Comparison of ENCODE assay signal across 1 cellular context in the genomic region with DNA sequence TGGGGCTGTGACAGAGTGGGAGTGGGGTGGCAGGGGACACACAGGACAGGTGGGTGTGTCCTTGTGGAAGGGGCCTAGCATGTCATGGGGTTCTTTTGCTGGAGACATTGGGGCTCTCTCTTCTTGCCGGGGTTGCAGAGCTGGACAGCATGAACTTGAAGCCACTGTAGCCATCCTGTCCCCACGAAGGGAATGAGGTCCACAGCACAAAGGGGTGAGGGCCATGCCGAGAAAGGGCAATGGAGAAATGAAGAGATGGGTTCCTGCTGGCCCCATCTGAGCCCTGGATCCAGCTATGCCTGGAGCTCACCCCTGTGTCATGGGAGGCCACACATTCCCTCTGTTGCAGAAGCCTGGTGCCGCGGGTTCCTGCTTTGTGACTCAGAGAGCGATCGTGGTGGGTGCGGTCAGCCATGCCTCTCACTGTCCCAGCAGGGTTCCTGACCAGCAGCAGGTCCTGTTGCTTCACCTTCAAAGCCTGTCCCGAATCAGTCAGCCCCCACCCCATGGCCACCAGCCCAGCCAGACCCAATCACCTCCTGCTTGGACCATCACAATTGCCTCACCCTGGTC.
TF ChIP-seq lines count a peak whose summit lies in the region.

No MANE protein-coding gene starts in this region.

TF ChIP-seq in K562, 482 proteins besides CTCF, POLR2A, EP300 and RAD21 (continued from another document and continues in another):
- TF ChIP-seq, protein P1, sequence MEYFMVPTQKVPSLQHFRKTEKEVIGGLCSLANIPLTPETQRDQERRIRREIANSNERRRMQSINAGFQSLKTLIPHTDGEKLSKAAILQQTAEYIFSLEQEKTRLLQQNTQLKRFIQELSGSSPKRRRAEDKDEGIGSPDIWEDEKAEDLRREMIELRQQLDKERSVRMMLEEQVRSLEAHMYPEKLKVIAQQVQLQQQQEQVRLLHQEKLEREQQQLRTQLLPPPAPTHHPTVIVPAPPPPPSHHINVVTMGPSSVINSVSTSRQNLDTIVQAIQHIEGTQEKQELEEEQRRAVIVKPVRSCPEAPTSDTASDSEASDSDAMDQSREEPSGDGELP (CRISPR knock-in tag; IDR thresholded peaks at IDR 0.05; ENCODE audit: borderline replicate concordance), result peak; percentile 80
- TF ChIP-seq CREBBP (IDR thresholded peaks at IDR 0.05; ENCODE audit: low read depth, low read length), result no peak
- no peak for TF ChIP-seq NBN (IDR thresholded peaks at IDR 0.05; ENCODE audit: low read depth)
- TF ChIP-seq TSC22D4 (tag; IDR thresholded peaks at IDR 0.05), result no peak
- TF ChIP-seq, protein P2, sequence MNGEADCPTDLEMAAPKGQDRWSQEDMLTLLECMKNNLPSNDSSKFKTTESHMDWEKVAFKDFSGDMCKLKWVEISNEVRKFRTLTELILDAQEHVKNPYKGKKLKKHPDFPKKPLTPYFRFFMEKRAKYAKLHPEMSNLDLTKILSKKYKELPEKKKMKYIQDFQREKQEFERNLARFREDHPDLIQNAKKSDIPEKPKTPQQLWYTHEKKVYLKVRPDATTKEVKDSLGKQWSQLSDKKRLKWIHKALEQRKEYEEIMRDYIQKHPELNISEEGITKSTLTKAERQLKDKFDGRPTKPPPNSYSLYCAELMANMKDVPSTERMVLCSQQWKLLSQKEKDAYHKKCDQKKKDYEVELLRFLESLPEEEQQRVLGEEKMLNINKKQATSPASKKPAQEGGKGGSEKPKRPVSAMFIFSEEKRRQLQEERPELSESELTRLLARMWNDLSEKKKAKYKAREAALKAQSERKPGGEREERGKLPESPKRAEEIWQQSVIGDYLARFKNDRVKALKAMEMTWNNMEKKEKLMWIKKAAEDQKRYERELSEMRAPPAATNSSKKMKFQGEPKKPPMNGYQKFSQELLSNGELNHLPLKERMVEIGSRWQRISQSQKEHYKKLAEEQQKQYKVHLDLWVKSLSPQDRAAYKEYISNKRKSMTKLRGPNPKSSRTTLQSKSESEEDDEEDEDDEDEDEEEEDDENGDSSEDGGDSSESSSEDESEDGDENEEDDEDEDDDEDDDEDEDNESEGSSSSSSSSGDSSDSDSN (IDR thresholded peaks at IDR 0.05; ENCODE audit: borderline replicate concordance in 1 of 2, low read depth in 2 of 2, low read length in 2 of 2), result peak; percentile 31 to 42; a peak in 1 of 4 replicates
- TF ChIP-seq SAP30 (IDR thresholded peaks at IDR 0.05; ENCODE audit: borderline replicate concordance, insufficient read depth, low read depth, low read length, poor library complexity, severe bottlenecking), result no peak
- no peak for TF ChIP-seq CCAR2 (IDR thresholded peaks at IDR 0.05; ENCODE audit: low read depth, low read length)
- TF ChIP-seq ZFX (CRISPR knock-in tag; IDR thresholded peaks at IDR 0.05), result peak; percentile 20; the same call in 1 of the 2 replicates
- TF ChIP-seq TCF7L2 (IDR thresholded peaks at IDR 0.05; ENCODE audit: low read depth, low read length), result no peak
- TF ChIP-seq, protein P3, sequence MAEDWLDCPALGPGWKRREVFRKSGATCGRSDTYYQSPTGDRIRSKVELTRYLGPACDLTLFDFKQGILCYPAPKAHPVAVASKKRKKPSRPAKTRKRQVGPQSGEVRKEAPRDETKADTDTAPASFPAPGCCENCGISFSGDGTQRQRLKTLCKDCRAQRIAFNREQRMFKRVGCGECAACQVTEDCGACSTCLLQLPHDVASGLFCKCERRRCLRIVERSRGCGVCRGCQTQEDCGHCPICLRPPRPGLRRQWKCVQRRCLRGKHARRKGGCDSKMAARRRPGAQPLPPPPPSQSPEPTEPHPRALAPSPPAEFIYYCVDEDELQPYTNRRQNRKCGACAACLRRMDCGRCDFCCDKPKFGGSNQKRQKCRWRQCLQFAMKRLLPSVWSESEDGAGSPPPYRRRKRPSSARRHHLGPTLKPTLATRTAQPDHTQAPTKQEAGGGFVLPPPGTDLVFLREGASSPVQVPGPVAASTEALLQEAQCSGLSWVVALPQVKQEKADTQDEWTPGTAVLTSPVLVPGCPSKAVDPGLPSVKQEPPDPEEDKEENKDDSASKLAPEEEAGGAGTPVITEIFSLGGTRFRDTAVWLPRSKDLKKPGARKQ (CRISPR knock-in tag; IDR thresholded peaks at IDR 0.05), result no peak
- peak; percentile 11; the same call in 1 of the 2 replicates for TF ChIP-seq EP400 (IDR thresholded peaks at IDR 0.05)
- TF ChIP-seq, protein P4, sequence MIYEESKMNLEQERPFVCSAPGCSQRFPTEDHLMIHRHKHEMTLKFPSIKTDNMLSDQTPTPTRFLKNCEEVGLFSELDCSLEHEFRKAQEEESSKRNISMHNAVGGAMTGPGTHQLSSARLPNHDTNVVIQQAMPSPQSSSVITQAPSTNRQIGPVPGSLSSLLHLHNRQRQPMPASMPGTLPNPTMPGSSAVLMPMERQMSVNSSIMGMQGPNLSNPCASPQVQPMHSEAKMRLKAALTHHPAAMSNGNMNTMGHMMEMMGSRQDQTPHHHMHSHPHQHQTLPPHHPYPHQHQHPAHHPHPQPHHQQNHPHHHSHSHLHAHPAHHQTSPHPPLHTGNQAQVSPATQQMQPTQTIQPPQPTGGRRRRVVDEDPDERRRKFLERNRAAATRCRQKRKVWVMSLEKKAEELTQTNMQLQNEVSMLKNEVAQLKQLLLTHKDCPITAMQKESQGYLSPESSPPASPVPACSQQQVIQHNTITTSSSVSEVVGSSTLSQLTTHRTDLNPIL (CRISPR knock-in tag; IDR thresholded peaks at IDR 0.05), result no peak
- TF ChIP-seq BRD9 (IDR thresholded peaks at IDR 0.05; ENCODE audit: low read depth, partially characterized antibody), result no peak
- no peak for TF ChIP-seq MCM7 (IDR thresholded peaks at IDR 0.05)
- no peak for TF ChIP-seq MTA1 (IDR thresholded peaks at IDR 0.05; ENCODE audit: borderline replicate concordance)
- TF ChIP-seq CBX5 (IDR thresholded peaks at IDR 0.05; ENCODE audit: borderline replicate concordance, low read depth), result no peak
- TF ChIP-seq, protein P5, sequence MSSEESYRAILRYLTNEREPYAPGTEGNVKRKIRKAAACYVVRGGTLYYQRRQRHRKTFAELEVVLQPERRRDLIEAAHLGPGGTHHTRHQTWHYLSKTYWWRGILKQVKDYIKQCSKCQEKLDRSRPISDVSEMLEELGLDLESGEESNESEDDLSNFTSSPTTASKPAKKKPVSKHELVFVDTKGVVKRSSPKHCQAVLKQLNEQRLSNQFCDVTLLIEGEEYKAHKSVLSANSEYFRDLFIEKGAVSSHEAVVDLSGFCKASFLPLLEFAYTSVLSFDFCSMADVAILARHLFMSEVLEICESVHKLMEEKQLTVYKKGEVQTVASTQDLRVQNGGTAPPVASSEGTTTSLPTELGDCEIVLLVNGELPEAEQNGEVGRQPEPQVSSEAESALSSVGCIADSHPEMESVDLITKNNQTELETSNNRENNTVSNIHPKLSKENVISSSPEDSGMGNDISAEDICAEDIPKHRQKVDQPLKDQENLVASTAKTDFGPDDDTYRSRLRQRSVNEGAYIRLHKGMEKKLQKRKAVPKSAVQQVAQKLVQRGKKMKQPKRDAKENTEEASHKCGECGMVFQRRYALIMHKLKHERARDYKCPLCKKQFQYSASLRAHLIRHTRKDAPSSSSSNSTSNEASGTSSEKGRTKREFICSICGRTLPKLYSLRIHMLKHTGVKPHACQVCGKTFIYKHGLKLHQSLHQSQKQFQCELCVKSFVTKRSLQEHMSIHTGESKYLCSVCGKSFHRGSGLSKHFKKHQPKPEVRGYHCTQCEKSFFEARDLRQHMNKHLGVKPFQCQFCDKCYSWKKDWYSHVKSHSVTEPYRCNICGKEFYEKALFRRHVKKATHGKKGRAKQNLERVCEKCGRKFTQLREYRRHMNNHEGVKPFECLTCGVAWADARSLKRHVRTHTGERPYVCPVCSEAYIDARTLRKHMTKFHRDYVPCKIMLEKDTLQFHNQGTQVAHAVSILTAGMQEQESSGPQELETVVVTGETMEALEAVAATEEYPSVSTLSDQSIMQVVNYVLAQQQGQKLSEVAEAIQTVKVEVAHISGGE (CRISPR knock-in tag; IDR thresholded peaks at IDR 0.05), result peak in 1 of 3 experiments; percentile 5; a peak in 1 of 6 replicates
- TF ChIP-seq, protein P6, sequence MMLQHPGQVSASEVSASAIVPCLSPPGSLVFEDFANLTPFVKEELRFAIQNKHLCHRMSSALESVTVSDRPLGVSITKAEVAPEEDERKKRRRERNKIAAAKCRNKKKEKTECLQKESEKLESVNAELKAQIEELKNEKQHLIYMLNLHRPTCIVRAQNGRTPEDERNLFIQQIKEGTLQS (IDR thresholded peaks at IDR 0.05), result peak; percentile 72
- TF ChIP-seq, protein P6 (CRISPR knock-in tag; conservative IDR thresholded peaks at IDR 0.05), result no peak
- TF ChIP-seq HEY1 (CRISPR knock-in tag; IDR thresholded peaks at IDR 0.05; ENCODE audit: borderline replicate concordance), result no peak
- TF ChIP-seq RBFOX2 (IDR thresholded peaks at IDR 0.05; ENCODE audit: low read depth, low read length), result no peak
- TF ChIP-seq SMARCA4 (IDR thresholded peaks at IDR 0.05), result 0 out of 2 replicates have a peak, but pooled peaks have one; percentile 6
- TF ChIP-seq CEBPB (tag; IDR thresholded peaks at IDR 0.05), result peak; percentile 94
- no peak for TF ChIP-seq TAL1 (IDR thresholded peaks at IDR 0.05)
- TF ChIP-seq CCNT2 (IDR thresholded peaks at IDR 0.05; ENCODE audit: borderline replicate concordance, extremely low read depth, insufficient read length, low read depth, low read length), result peak; percentile 71
- TF ChIP-seq, protein P7, sequence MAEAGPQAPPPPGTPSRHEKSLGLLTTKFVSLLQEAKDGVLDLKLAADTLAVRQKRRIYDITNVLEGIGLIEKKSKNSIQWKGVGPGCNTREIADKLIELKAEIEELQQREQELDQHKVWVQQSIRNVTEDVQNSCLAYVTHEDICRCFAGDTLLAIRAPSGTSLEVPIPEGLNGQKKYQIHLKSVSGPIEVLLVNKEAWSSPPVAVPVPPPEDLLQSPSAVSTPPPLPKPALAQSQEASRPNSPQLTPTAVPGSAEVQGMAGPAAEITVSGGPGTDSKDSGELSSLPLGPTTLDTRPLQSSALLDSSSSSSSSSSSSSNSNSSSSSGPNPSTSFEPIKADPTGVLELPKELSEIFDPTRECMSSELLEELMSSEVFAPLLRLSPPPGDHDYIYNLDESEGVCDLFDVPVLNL (CRISPR knock-in tag; IDR thresholded peaks at IDR 0.05; ENCODE audit: low read depth), result no peak
- no peak for TF ChIP-seq HLTF (IDR thresholded peaks at IDR 0.05)
- no peak for TF ChIP-seq ZBTB17 (CRISPR knock-in tag; IDR thresholded peaks at IDR 0.05)
- no peak for TF ChIP-seq ETV5 (CRISPR knock-in tag; IDR thresholded peaks at IDR 0.05; ENCODE audit: low read depth)
- no peak for TF ChIP-seq STAT5A (IDR thresholded peaks at IDR 0.05; ENCODE audit: borderline replicate concordance, low read length)
- no peak for TF ChIP-seq STAT5B (CRISPR knock-in tag; IDR thresholded peaks at IDR 0.05)
- no peak for TF ChIP-seq MTA3 (IDR thresholded peaks at IDR 0.05; ENCODE audit: borderline replicate concordance)
- no peak for TF ChIP-seq SNIP1 (IDR thresholded peaks at IDR 0.05; ENCODE audit: low read depth)
- TF ChIP-seq CBFA2T2 (conservative IDR thresholded peaks at IDR 0.05), result no peak
- TF ChIP-seq, protein P8, sequence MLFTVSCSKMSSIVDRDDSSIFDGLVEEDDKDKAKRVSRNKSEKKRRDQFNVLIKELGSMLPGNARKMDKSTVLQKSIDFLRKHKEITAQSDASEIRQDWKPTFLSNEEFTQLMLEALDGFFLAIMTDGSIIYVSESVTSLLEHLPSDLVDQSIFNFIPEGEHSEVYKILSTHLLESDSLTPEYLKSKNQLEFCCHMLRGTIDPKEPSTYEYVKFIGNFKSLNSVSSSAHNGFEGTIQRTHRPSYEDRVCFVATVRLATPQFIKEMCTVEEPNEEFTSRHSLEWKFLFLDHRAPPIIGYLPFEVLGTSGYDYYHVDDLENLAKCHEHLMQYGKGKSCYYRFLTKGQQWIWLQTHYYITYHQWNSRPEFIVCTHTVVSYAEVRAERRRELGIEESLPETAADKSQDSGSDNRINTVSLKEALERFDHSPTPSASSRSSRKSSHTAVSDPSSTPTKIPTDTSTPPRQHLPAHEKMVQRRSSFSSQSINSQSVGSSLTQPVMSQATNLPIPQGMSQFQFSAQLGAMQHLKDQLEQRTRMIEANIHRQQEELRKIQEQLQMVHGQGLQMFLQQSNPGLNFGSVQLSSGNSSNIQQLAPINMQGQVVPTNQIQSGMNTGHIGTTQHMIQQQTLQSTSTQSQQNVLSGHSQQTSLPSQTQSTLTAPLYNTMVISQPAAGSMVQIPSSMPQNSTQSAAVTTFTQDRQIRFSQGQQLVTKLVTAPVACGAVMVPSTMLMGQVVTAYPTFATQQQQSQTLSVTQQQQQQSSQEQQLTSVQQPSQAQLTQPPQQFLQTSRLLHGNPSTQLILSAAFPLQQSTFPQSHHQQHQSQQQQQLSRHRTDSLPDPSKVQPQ (CRISPR knock-in tag; IDR thresholded peaks at IDR 0.05; ENCODE audit: borderline replicate concordance), result no peak
- no peak for TF ChIP-seq ZNF175 (CRISPR knock-in tag; IDR thresholded peaks at IDR 0.05; ENCODE audit: low read depth)
- TF ChIP-seq, protein P9, sequence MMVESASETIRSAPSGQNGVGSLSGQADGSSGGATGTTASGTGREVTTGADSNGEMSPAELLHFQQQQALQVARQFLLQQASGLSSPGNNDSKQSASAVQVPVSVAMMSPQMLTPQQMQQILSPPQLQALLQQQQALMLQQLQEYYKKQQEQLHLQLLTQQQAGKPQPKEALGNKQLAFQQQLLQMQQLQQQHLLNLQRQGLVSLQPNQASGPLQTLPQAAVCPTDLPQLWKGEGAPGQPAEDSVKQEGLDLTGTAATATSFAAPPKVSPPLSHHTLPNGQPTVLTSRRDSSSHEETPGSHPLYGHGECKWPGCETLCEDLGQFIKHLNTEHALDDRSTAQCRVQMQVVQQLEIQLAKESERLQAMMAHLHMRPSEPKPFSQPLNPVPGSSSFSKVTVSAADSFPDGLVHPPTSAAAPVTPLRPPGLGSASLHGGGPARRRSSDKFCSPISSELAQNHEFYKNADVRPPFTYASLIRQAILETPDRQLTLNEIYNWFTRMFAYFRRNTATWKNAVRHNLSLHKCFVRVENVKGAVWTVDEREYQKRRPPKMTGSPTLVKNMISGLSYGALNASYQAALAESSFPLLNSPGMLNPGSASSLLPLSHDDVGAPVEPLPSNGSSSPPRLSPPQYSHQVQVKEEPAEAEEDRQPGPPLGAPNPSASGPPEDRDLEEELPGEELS (CRISPR knock-in tag; IDR thresholded peaks at IDR 0.05; ENCODE audit: borderline replicate concordance), result no peak
- no peak for TF ChIP-seq XRCC4 (IDR thresholded peaks at IDR 0.05; ENCODE audit: extremely low read depth, insufficient read depth, insufficient read length)
- TF ChIP-seq MBD2 (IDR thresholded peaks at IDR 0.05; ENCODE audit: borderline replicate concordance, low read depth), result no peak
- 0 out of 2 replicates have a peak, but pooled peaks have one; percentile 16 for TF ChIP-seq ZC3H4 (CRISPR knock-in tag; IDR thresholded peaks at IDR 0.05; ENCODE audit: borderline replicate concordance)
- TF ChIP-seq, protein P10, sequence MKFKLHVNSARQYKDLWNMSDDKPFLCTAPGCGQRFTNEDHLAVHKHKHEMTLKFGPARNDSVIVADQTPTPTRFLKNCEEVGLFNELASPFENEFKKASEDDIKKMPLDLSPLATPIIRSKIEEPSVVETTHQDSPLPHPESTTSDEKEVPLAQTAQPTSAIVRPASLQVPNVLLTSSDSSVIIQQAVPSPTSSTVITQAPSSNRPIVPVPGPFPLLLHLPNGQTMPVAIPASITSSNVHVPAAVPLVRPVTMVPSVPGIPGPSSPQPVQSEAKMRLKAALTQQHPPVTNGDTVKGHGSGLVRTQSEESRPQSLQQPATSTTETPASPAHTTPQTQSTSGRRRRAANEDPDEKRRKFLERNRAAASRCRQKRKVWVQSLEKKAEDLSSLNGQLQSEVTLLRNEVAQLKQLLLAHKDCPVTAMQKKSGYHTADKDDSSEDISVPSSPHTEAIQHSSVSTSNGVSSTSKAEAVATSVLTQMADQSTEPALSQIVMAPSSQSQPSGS (CRISPR knock-in tag; IDR thresholded peaks at IDR 0.05), result no peak
- TF ChIP-seq ASH1L (IDR thresholded peaks at IDR 0.05; ENCODE audit: borderline replicate concordance, low read depth, partially characterized antibody), result no peak
